Comparison of ENCODE assay signal across 2 cellular contexts in genomic region chr17:15957206-15957605, GRCh38.
TF ChIP-seq lines count a peak whose summit lies in the region.

No MANE protein-coding gene starts in this region.

TF ChIP-seq in GM12878, 131 proteins besides CTCF, POLR2A, EP300 and RAD21:
- TF ChIP-seq RCOR1 (conservative IDR thresholded peaks at IDR 0.05; ENCODE audit: low read depth, low read length) (no peak), IRF4 (IDR thresholded peaks at IDR 0.05; ENCODE audit: low read depth, low read length) (no peak), PBX3 (IDR thresholded peaks at IDR 0.05; ENCODE audit: insufficient replicate concordance, low read depth, low read length) (peak; percentile 64), BCL11A (IDR thresholded peaks at IDR 0.05; ENCODE audit: low read depth, low read length) (peak; percentile 22; the same call in 1 of the 2 replicates), PKNOX1 (IDR thresholded peaks at IDR 0.05) (peak; percentile 77), BCL3 (IDR thresholded peaks at IDR 0.05; ENCODE audit: borderline replicate concordance, insufficient read depth, low read depth, low read length, poor library complexity, severe bottlenecking) (peak; percentile 80), TCF3 (IDR thresholded peaks at IDR 0.05; ENCODE audit: borderline replicate concordance, insufficient read depth, low read depth, low read length) (0 out of 2 replicates have a peak, but pooled peaks have one; percentile 25)
TF ChIP-seq in GM12878: peak in this region for 5.

TF ChIP-seq in GM23338, 12 proteins besides CTCF, POLR2A, EP300 and RAD21:
- TF ChIP-seq STAT1 (IDR thresholded peaks at IDR 0.05; ENCODE audit: unreplicated experiment) (no peak), NANOG (IDR thresholded peaks at IDR 0.05; ENCODE audit: borderline replicate concordance) (no peak), CREB1 (CRISPR knock-in tag; IDR thresholded peaks at IDR 0.05; ENCODE audit: low read depth) (no peak), ETS1 (IDR thresholded peaks at IDR 0.05) (no peak), ZNF462 (CRISPR knock-in tag; IDR thresholded peaks at IDR 0.05) (no peak), EZH2 (IDR thresholded peaks at IDR 0.05; ENCODE audit: low read depth, unreplicated experiment) (no peak), ZNF114 (CRISPR knock-in tag; IDR thresholded peaks at IDR 0.05) (no peak)
TF ChIP-seq in GM23338: peak in this region for 0.
